Comparison of ENCODE assay signal across 38 cellular contexts in genomic region chr7:57427146-57427545, GRCh38. TPM values are rescaled to one million over a fixed set of nuclear protein-coding genes. Genes with fewer than 3 reads are reported as not detected.
"Had no signal": no experiment of that assay in that cellular context is flagged by ENCODE, and none has a peak within 500 bp of the region (broad histone marks: within the 10 kb centered on the region; RNA-seq: fewer than 3 reads in every experiment).

No MANE protein-coding gene starts in this region.

- DNase-seq: activated B cell treated with CpG ODN at 0.5 μM for 24 hours; activated CD4-positive, alpha-beta memory T cell treated with anti-CD3 and anti-CD28 coated beads for 36 hours; activated CD4-positive, alpha-beta T cell treated with anti-CD3 and anti-CD28 coated beads for 4 hours; activated CD4-positive, alpha-beta T cell treated with anti-CD3 and anti-CD28 coated beads, Interleukin-2, amount 50 U/mL, for 1 hour; activated CD4-positive, alpha-beta T cell treated with anti-CD3 and anti-CD28 coated beads, Interleukin-2, amount 50 U/mL, for 4 hours; activated CD4-positive, CD25-positive, alpha-beta regulatory T cell treated with anti-CD3 and anti-CD28 coated beads, Interleukin-2, amount 50 U/mL, for 72 hours; activated CD8-positive, alpha-beta memory T cell treated with anti-CD3 and anti-CD28 coated beads, Interleukin-2, amount 50 U/mL, for 4 hours; activated CD8-positive, alpha-beta T cell treated with anti-CD3 and anti-CD28 coated beads for 36 hours; activated effector memory CD4-positive, alpha-beta T cell treated with anti-CD3 and anti-CD28 coated beads, Interleukin-2, amount 50 U/mL, for 16 hours; activated gamma-delta T cell treated with Interleukin-2 at 50 U/mL for 16 hours; activated naive CD4-positive, alpha-beta T cell; activated naive CD4-positive, alpha-beta T cell treated with anti-CD3 and anti-CD28 coated beads for 36 hours; activated naive CD4-positive, alpha-beta T cell treated with anti-CD3 and anti-CD28 coated beads, Interleukin-2, amount 50 U/mL, for 16 hours; activated naive CD8-positive, alpha-beta T cell treated with anti-CD3 and anti-CD28 coated beads for 36 hours; activated T-cell treated with anti-CD3 and anti-CD28 coated beads for 4 hours; activated T-cell treated with anti-CD3 and anti-CD28 coated beads, Interleukin-2, amount 50 U/mL, for 1 hour; activated T-cell treated with anti-CD3 and anti-CD28 coated beads, Interleukin-2, amount 50 U/mL, for 4 hours; activated T-cell treated with anti-CD3 and anti-CD28 coated beads, Interleukin-2, amount 50 U/mL, for 72 hours; amniotic stem cell; aorta; body of pancreas; brain microvascular endothelial cell; central memory CD4-positive, alpha-beta T cell; T-helper 1 cell; T-helper 2 cell; T-helper 9 cell had no signal

- H3K4me3 ChIP-seq: adrenal gland, body of pancreas, breast epithelium had no signal

- H3K4me1 ChIP-seq: adrenal gland, body of pancreas, breast epithelium had no signal

- H3K27ac ChIP-seq: adrenal gland, body of pancreas, brain microvascular endothelial cell, breast epithelium, VCaP had no signal

- ATAC-seq: activated CD8-positive, alpha-beta T cell treated with anti-CD3 and anti-CD28 coated beads for 36 hours; activated naive CD4-positive, alpha-beta T cell treated with anti-CD3 and anti-CD28 coated beads, Interleukin-2, amount 50 U/mL, for 72 hours; activated T-cell treated with anti-CD3 and anti-CD28 coated beads, Interleukin-2, amount 50 U/mL, for 4 hours; activated T-cell treated with anti-CD3 and anti-CD28 coated beads, Interleukin-2, amount 50 U/mL, for 72 hours; activated T-helper 17 cell treated with anti-CD3 and anti-CD28 coated beads, Interleukin-2, amount 50 U/mL, for 72 hours; body of pancreas had no signal

- H3K27ac Mint-ChIP-seq: activated B cell treated with CpG ODN at 0.5 μM for 24 hours; activated CD4-positive, alpha-beta memory T cell treated with anti-CD3 and anti-CD28 coated beads for 36 hours; activated CD4-positive, alpha-beta T cell treated with anti-CD3 and anti-CD28 coated beads, Interleukin-2, amount 10 ng/mL, durations not matched to agents 24 days and 14 days; activated CD8-positive, alpha-beta T cell treated with anti-CD3 and anti-CD28 coated beads for 36 hours; activated naive CD4-positive, alpha-beta T cell treated with anti-CD3 and anti-CD28 coated beads for 36 hours; activated naive CD4-positive, alpha-beta T cell treated with anti-CD3 and anti-CD28 coated beads, Interleukin-2, amount 50 U/mL, for 72 hours; activated naive CD8-positive, alpha-beta T cell treated with anti-CD3 and anti-CD28 coated beads for 36 hours; activated T-cell treated with anti-CD3 and anti-CD28 coated beads, Interleukin-2, amount 50 U/mL, for 72 hours; activated T-helper 1 cell treated with anti-CD3 and anti-CD28 coated beads, Interleukin-12 subunit alpha, Interleukin-12 subunit beta, Interleukin-2, Interleukin-4 antibody, amounts not matched to agents 30 ng/mL and 10 ng/mL and 1 ng/mL, durations not matched to agents 14 hours and 24 hours and 36 hours; activated T-helper 17 cell treated with anti-CD3 and anti-CD28 coated beads, Interleukin-2, amount 50 U/mL, for 72 hours; T-helper 1 cell treated with Interleukin-12 subunit alpha and Interleukin-12 subunit beta and Interleukin-4 antibody, amounts not matched to agents 30 μg/mL and 1 μg/mL, for 36 hours; T-helper 2 cell treated with Interferon-gamma antibody and Interleukin-4, amounts not matched to agents 5 μg/mL and 100 μg/mL, for 36 hours had no signal

- H3K36me3 Mint-ChIP-seq: activated CD4-positive, alpha-beta memory T cell treated with anti-CD3 and anti-CD28 coated beads for 36 hours; activated naive CD8-positive, alpha-beta T cell treated with anti-CD3 and anti-CD28 coated beads for 36 hours had no signal

- H3K9me3 ChIP-seq: adrenal gland had no signal

- H3K4me3 Mint-ChIP-seq: activated B cell treated with CpG ODN at 0.5 μM for 24 hours; activated CD4-positive, alpha-beta memory T cell treated with anti-CD3 and anti-CD28 coated beads for 36 hours; activated CD4-positive, alpha-beta T cell treated with anti-CD3 and anti-CD28 coated beads, Interleukin-2, amount 10 ng/mL, durations not matched to agents 24 days and 14 days; activated CD8-positive, alpha-beta T cell treated with anti-CD3 and anti-CD28 coated beads for 36 hours; activated naive CD4-positive, alpha-beta T cell treated with anti-CD3 and anti-CD28 coated beads for 36 hours; activated naive CD8-positive, alpha-beta T cell treated with anti-CD3 and anti-CD28 coated beads for 36 hours; activated T-cell treated with anti-CD3 and anti-CD28 coated beads, Interleukin-2, amount 50 U/mL, for 4 hours; activated T-cell treated with anti-CD3 and anti-CD28 coated beads, Interleukin-2, amount 50 U/mL, for 72 hours; activated T-helper 1 cell treated with anti-CD3 and anti-CD28 coated beads, Interleukin-12 subunit alpha, Interleukin-12 subunit beta, Interleukin-2, Interleukin-4 antibody, amounts not matched to agents 30 ng/mL and 10 ng/mL and 1 ng/mL, durations not matched to agents 14 hours and 24 hours and 36 hours; activated T-helper 17 cell treated with anti-CD3 and anti-CD28 coated beads, Interleukin-2, amount 50 U/mL, for 72 hours; T-helper 1 cell treated with Interleukin-12 subunit alpha and Interleukin-12 subunit beta and Interleukin-4 antibody, amounts not matched to agents 30 μg/mL and 1 μg/mL, for 36 hours; T-helper 2 cell treated with Interferon-gamma antibody and Interleukin-4, amounts not matched to agents 5 μg/mL and 100 μg/mL, for 36 hours had no signal

- H3K36me3 ChIP-seq: adrenal gland, brain microvascular endothelial cell, breast epithelium had no signal

- H3K4me1 Mint-ChIP-seq: activated B cell treated with CpG ODN at 0.5 μM for 24 hours; activated CD4-positive, alpha-beta T cell treated with anti-CD3 and anti-CD28 coated beads, Interleukin-2, amount 10 ng/mL, durations not matched to agents 24 days and 14 days; activated naive CD8-positive, alpha-beta T cell treated with anti-CD3 and anti-CD28 coated beads for 36 hours; activated T-helper 17 cell treated with anti-CD3 and anti-CD28 coated beads, Interleukin-2, amount 50 U/mL, for 72 hours had no signal

- H3K27me3 ChIP-seq: adrenal gland, body of pancreas, brain microvascular endothelial cell, breast epithelium had no signal

RNA-seq across cellular contexts. Expression of gene ZNF716, which starts 22.8 kb away (rescaled TPM):
- total RNA-seq: activated B cell treated with CpG ODN at 0.5 μM for 24 hours; activated CD4-positive, alpha-beta memory T cell treated with anti-CD3 and anti-CD28 coated beads for 36 hours; activated CD4-positive, alpha-beta T cell treated with anti-CD3 and anti-CD28 coated beads, Interleukin-2, amount 10 ng/mL, durations not matched to agents 24 days and 14 days; activated CD8-positive, alpha-beta memory T cell treated with anti-CD3 and anti-CD28 coated beads for 36 hours; activated CD8-positive, alpha-beta T cell treated with anti-CD3 and anti-CD28 coated beads for 36 hours; activated naive CD4-positive, alpha-beta T cell treated with anti-CD3 and anti-CD28 coated beads for 36 hours; activated naive CD4-positive, alpha-beta T cell treated with anti-CD3 and anti-CD28 coated beads, Interleukin-2, amount 50 U/mL, for 72 hours; activated naive CD8-positive, alpha-beta T cell treated with anti-CD3 and anti-CD28 coated beads for 36 hours; activated T-cell treated with anti-CD3 and anti-CD28 coated beads, Interleukin-2, amount 50 U/mL, for 4 hours; activated T-cell treated with anti-CD3 and anti-CD28 coated beads, Interleukin-2, amount 50 U/mL, for 72 hours; activated T-helper 1 cell treated with anti-CD3 and anti-CD28 coated beads, Interleukin-12 subunit alpha, Interleukin-12 subunit beta, Interleukin-2, Interleukin-4 antibody, amounts not matched to agents 30 ng/mL and 10 ng/mL and 1 ng/mL, durations not matched to agents 14 hours and 24 hours and 36 hours; activated T-helper 17 cell treated with anti-CD3 and anti-CD28 coated beads, Interleukin-2, amount 50 U/mL, for 72 hours; adrenal gland; aorta; astrocyte; body of pancreas; breast epithelium; cardiac septum had no signal
- polyA plus RNA-seq: adrenal gland, aorta had no signal
